10 cellular contexts compared by ENCODE assay signal in genomic region chr2:201132518-201132917, GRCh38. TPM values are rescaled to one million over a fixed set of nuclear protein-coding genes. Genes with fewer than 3 reads are reported as not detected.
DNase-seq lines count a peak whose midpoint lies in the region; ATAC-seq and TF ChIP-seq lines count a peak whose summit lies in the region.
"Had no signal": no experiment of that assay in that cellular context is flagged by ENCODE, and none has a peak within 500 bp of the region (broad histone marks: within the 10 kb centered on the region; RNA-seq: fewer than 3 reads in every experiment).

No MANE protein-coding gene starts in this region.

- no peaks in the 10 kb centered on the region for H3K27me3 ChIP-seq in CD8-positive, alpha-beta T cell (ENCODE audit: insufficient read depth, low read length)
- H3K27me3 ChIP-seq in lower lobe of right lung (ENCODE audit: low read depth) = no peaks in the 10 kb centered on the region
- no peaks in the 10 kb centered on the region for H3K27me3 ChIP-seq in ascending aorta

- peaks cover 68% of the 10 kb centered on the region for H3K4me1 Mint-ChIP-seq in CD8-positive, alpha-beta T cell (ENCODE audit: low read depth)

- CTCF ChIA-PET in CD8-positive, alpha-beta T cell (lab: Charles Lee) = interaction anchor here (0.9 to 2.5 kb wide), 6 partner anchors 10 to 100 kb away, joined by 3 to 9 read pairs (median 4); no protein-coding TSS in a partner anchor

- no peak for TF ChIP-seq CTCF in CD8-positive, alpha-beta T cell (IDR thresholded peaks at IDR 0.05)
- no peak for TF ChIP-seq CTCF in lower lobe of right lung (IDR thresholded peaks at IDR 0.05)
- no peak for TF ChIP-seq CTCF in ascending aorta (IDR thresholded peaks at IDR 0.05)

- peak overlapping the region; percentile 98 for H3K27ac Mint-ChIP-seq in CD8-positive, alpha-beta T cell

- no peak overlapping the region for H3K4me3 Mint-ChIP-seq in CD8-positive, alpha-beta T cell

- intact Hi-C loops in CD8-positive, alpha-beta T cell (cut with DNase I, micrococcal nuclease) = no loop called here
- intact Hi-C loops in lower lobe of right lung (cut with DNase I) = no loop called here
- intact Hi-C loops in ascending aorta (cut with DNase I) = no loop called here

- H3K27ac ChIP-seq in CD8-positive, alpha-beta T cell (ENCODE audit: low read depth, low read length) = no peak overlapping the region
- H3K27ac ChIP-seq in lower lobe of right lung (peak overlapping the region; percentile 100), ascending aorta (peak overlapping the region in 1 of 2 donors; percentile 89)
- H3K27ac ChIP-seq: SK-N-MC had no signal

- H3K36me3 Mint-ChIP-seq in CD8-positive, alpha-beta T cell = peaks cover 63% of the 10 kb centered on the region

- H3K4me3 ChIP-seq in CD8-positive, alpha-beta T cell (ENCODE audit: low read depth, low read length) = no peak overlapping the region
- peak overlapping the region; percentile 25 for H3K4me3 ChIP-seq in lower lobe of right lung
- no peak overlapping the region for H3K4me3 ChIP-seq in ascending aorta
- H3K4me3 ChIP-seq: SK-N-MC had no signal

- no peaks in the 10 kb centered on the region for H3K27me3 Mint-ChIP-seq in CD8-positive, alpha-beta T cell (ENCODE audit: low read depth)

- no peak for DNase-seq in CD8-positive, alpha-beta T cell
- DNase-seq in SIG-M5 treated with dmso at 0.1 percent for 504 hours (lab: John Stamatoyannopoulos, UW; ENCODE audit: unreplicated experiment) = peak; percentile 70
- DNase-seq in lower lobe of right lung = no peak
- DNase-seq in NCI-H1105 (lab: John Stamatoyannopoulos, UW) = no peak
- no peak for DNase-seq in ascending aorta (ENCODE audit: low spot score in 2 of 2)
- no peak for DNase-seq in NCI-H146 treated with DMSO at 0.1 percent for 48 hours (lab: John Stamatoyannopoulos, UW; ENCODE audit: unreplicated experiment)
- DNase-seq: stimulated activated CD8-positive, alpha-beta memory T cell treated with anti-CD3 and anti-CD28 coated beads, Interleukin-4, amount 100 ng/mL, for 48 hours had no signal

- H3K36me3 ChIP-seq in CD8-positive, alpha-beta T cell (ENCODE audit: insufficient read depth, low read length) = peaks cover 29% of the 10 kb centered on the region
- H3K36me3 ChIP-seq in lower lobe of right lung (peaks cover 66% of the 10 kb centered on the region), ascending aorta (peaks cover 30 to 39% of the 10 kb centered on the region in 2 donors)

- H3K4me1 ChIP-seq in CD8-positive, alpha-beta T cell (ENCODE audit: insufficient read depth, low read length) = peaks cover 49% of the 10 kb centered on the region
- H3K4me1 ChIP-seq in lower lobe of right lung (peaks cover 97% of the 10 kb centered on the region), ascending aorta (peaks cover 10 to 33% of the 10 kb centered on the region in 2 donors)

- H3K9me3 ChIP-seq in CD8-positive, alpha-beta T cell (ENCODE audit: low read length) = no peaks in the 10 kb centered on the region
- H3K9me3 ChIP-seq in lower lobe of right lung (no peaks in the 10 kb centered on the region), ascending aorta (no peaks in the 10 kb centered on the region)

- no peak for ATAC-seq in CD8-positive, alpha-beta T cell
- ATAC-seq in GM19463 (IDR thresholded peaks at IDR 0.05; ENCODE audit: unreplicated experiment) = peak; percentile 38
- peak; percentile 52 to 66 for ATAC-seq in lower lobe of right lung
- ATAC-seq in GM18907 (IDR thresholded peaks at IDR 0.05; ENCODE audit: unreplicated experiment) = no peak

- H3K9me3 Mint-ChIP-seq in CD8-positive, alpha-beta T cell = no peaks in the 10 kb centered on the region

- POLR2A ChIA-PET in CD8-positive, alpha-beta T cell (lab: Charles Lee) = interaction anchor here (1.0 to 5.6 kb wide), 3 partner anchors 13 to 243 kb away, joined by 3 to 118 read pairs (median 4); partner anchors contain the start of genes CFLAR and NIF3L1

RNA-seq across cellular contexts. Expression of gene CFLAR, which starts 16.6 kb away (rescaled TPM):
- 100 to 1,000 TPM; 153 to 156 TPM for total RNA-seq in CD8-positive, alpha-beta T cell
- total RNA-seq in lower lobe of right lung (345 TPM), ascending aorta (112 TPM)

RNA-seq across cellular contexts. Expression of gene CASP10, which starts 50.4 kb away (rescaled TPM):
- 10 to 100 TPM in 1 of 2 experiments, 1 to 10 TPM in 1; 9.8 to 10.4 TPM for total RNA-seq in CD8-positive, alpha-beta T cell
- total RNA-seq in lower lobe of right lung (26.7 TPM), ascending aorta (7.8 TPM)

Comparison
In these comparisons a context has a peak if more than half of its experiments do, and no peak if none do; other contexts are left out.
1. ATAC-seq: peak in GM19463 (single experiment) and lower lobe of right lung (2 of 2); none in CD8-positive, alpha-beta T cell (single experiment) and GM18907 (single experiment).